In the genomic region with DNA sequence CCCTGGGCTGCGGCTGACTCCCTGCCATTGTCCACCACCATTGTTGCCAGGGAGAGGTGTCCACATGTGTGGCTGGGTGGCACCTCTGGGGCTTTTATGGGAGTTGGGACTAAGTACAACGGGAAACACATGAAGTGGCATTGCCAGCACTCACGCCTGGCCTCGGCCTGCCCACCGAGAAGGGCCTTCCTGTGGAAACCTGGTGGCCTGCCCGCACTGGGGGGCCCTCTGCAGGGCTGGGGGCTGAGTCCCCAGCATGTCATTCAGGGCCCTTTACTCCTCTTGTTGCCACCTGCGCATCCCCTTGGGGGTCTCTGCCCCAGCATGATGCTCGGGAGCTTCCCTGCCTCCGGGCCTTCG, we compare ENCODE assay signal across 11 cellular contexts. TPM values are rescaled to one million over a fixed set of nuclear protein-coding genes. Genes with fewer than 3 reads are reported as not detected.
DNase-seq lines count a peak whose midpoint lies in the region; ATAC-seq and TF ChIP-seq lines count a peak whose summit lies in the region.
"Had no signal": no experiment of that assay in that cellular context is flagged by ENCODE, and none has a peak within 500 bp of the region (broad histone marks: within the 10 kb centered on the region; RNA-seq: fewer than 3 reads in every experiment).

No MANE protein-coding gene starts in this region.

- H3K36me3 ChIP-seq in brain microvascular endothelial cell (replicated peaks) (no peaks in the 10 kb centered on the region), stomach (no peaks in the 10 kb centered on the region)

- DNase-seq in activated T-cell treated with anti-CD3 and anti-CD28 coated beads, Interleukin-2, amount 50 U/mL, for 72 hours = peak in 1 of 2 donors; percentile 48
- DNase-seq in activated T-cell treated with anti-CD3 and anti-CD28 coated beads, Interleukin-2, amount 50 U/mL, for 48 hours = no peak
- DNase-seq in NB4 (ENCODE audit: low read depth) (no peak), brain microvascular endothelial cell (no peak), stomach (no peak), RKO (ENCODE audit: low spot score) (no peak), hypothalamus (lab: John Stamatoyannopoulos, UW) (no peak)
- no peak for DNase-seq in stimulated activated naive CD4-positive, alpha-beta T cell treated with Interleukin-2 at 50 U/mL for 16 hours (lab: John Stamatoyannopoulos, UW)
- DNase-seq: NCI-H345 had no signal

- H3K27me3 ChIP-seq in brain microvascular endothelial cell (replicated peaks) (no peaks in the 10 kb centered on the region), stomach (peaks cover 0 to 80% (median 16%) of the 10 kb centered on the region in 3 donors)
- H3K27me3 ChIP-seq: hepatocyte had no signal

- in situ Hi-C loops in brain microvascular endothelial cell (cut with HindIII; ENCODE audit: low pct_ligation_motif_present, low sequenced_read_pairs) = no loop called here

- no peak for TF ChIP-seq EP300 in stomach (IDR thresholded peaks at IDR 0.05)

- peak in 1 of 2 donors; percentile 1 for ATAC-seq in activated T-cell treated with anti-CD3 and anti-CD28 coated beads, Interleukin-2, amount 50 U/mL, for 72 hours (replicated peaks in 1 of 2)

- peaks cover 21 to 30% of the 10 kb centered on the region in 2 donors for H3K36me3 Mint-ChIP-seq in activated T-cell treated with anti-CD3 and anti-CD28 coated beads, Interleukin-2, amount 50 U/mL, for 72 hours (ENCODE audit: insufficient read depth in 2 of 2)

- H3K27me3 Mint-ChIP-seq in activated T-cell treated with anti-CD3 and anti-CD28 coated beads, Interleukin-2, amount 50 U/mL, for 72 hours (ENCODE audit: low read depth) = no peaks in the 10 kb centered on the region

- intact Hi-C loops in stomach (cut with DNase I; ENCODE audit: low total_unique reads) = no loop called here

- H3K4me1 ChIP-seq in stomach = no peaks in the 10 kb centered on the region

- H3K9me3 Mint-ChIP-seq in activated T-cell treated with anti-CD3 and anti-CD28 coated beads, Interleukin-2, amount 50 U/mL, for 72 hours = no peaks in the 10 kb centered on the region

- peak overlapping the region; percentile 17 for H3K4me3 ChIP-seq in NB4 (ENCODE audit: low read depth, low read length)
- H3K4me3 ChIP-seq in brain microvascular endothelial cell (ENCODE audit: low read depth, low read length) = no peak overlapping the region
- H3K4me3 ChIP-seq in stomach = no peak overlapping the region
- H3K4me3 ChIP-seq: hepatocyte had no signal

- peak overlapping the region; percentile 89 to 96 for H3K4me3 Mint-ChIP-seq in activated T-cell treated with anti-CD3 and anti-CD28 coated beads, Interleukin-2, amount 50 U/mL, for 72 hours

- no peaks in the 10 kb centered on the region for H3K9me3 ChIP-seq in stomach

- peak overlapping the region; percentile 99 for H3K27ac Mint-ChIP-seq in activated T-cell treated with anti-CD3 and anti-CD28 coated beads, Interleukin-2, amount 50 U/mL, for 72 hours

- peak overlapping the region; percentile 64 for H3K27ac ChIP-seq in brain microvascular endothelial cell
- H3K27ac ChIP-seq in stomach = peak overlapping the region; percentile 23 to 74 (median 57)
- H3K27ac ChIP-seq: hepatocyte had no signal

- TF ChIP-seq CTCF in NB4 (IDR thresholded peaks at IDR 0.05; ENCODE audit: low read depth, low read length) (no peak), brain microvascular endothelial cell (IDR thresholded peaks at IDR 0.05; ENCODE audit: low read depth, low read length, missing control alignments) (no peak), stomach (IDR thresholded peaks at IDR 0.05) (no peak)

- H3K4me1 Mint-ChIP-seq in activated T-cell treated with anti-CD3 and anti-CD28 coated beads, Interleukin-2, amount 50 U/mL, for 72 hours (ENCODE audit: low read depth) = peaks cover 71% of the 10 kb centered on the region

- TF ChIP-seq POLR2A in NB4 (IDR thresholded peaks at IDR 0.05; ENCODE audit: extremely low read depth, insufficient read length) (no peak), stomach (IDR thresholded peaks at IDR 0.05) (no peak)

- 80 to 95% (median 92%) methylated on average over 6 to 10 of the region's 10 CpGs for WGBS in stomach, 5 donors

RNA-seq across cellular contexts. Expression of a gene that starts 35.5 kb away (rescaled TPM):
- 100 to 1,000 TPM; 254 to 298 TPM for total RNA-seq in activated T-cell treated with anti-CD3 and anti-CD28 coated beads, Interleukin-2, amount 50 U/mL, for 72 hours
- total RNA-seq in stomach = 1 to 10 TPM in 3 of 5 donors, under 1 TPM in 1, not detected in 1; 0.29 to 6.1 (median 3.2) TPM
- polyA plus RNA-seq in stomach = 1 to 10 TPM; 1.5 to 4.0 (median 2.6) TPM
- total RNA-seq: epithelial cell of proximal tubule had no signal

Comparison
In these comparisons a context has a peak if more than half of its experiments do, and no peak if none do; other contexts are left out.
1. RNA of a gene that starts 35.5 kb away (total RNA-seq): 254 to 298 TPM in activated T-cell treated with anti-CD3 and anti-CD28 coated beads, Interleukin-2, amount 50 U/mL, for 72 hours; 0.29 to 6.1 TPM in stomach; every median in the first group is over 10 times any median in the second.